Comparison of ENCODE assay signal across 9 cellular contexts in genomic region chr5:36377192-36377591, GRCh38.
"Had no signal": no experiment of that assay in that cellular context is flagged by ENCODE, and none has a peak within 500 bp of the region (broad histone marks: within the 10 kb centered on the region; RNA-seq: fewer than 3 reads in every experiment).

No MANE protein-coding gene starts in this region.

- H3K4me2 ChIP-seq: GM23338 had no signal

- FAIRE-seq: H1, H54, HTR-8/SVneo, K562 had no signal

- H3K27ac Mint-ChIP-seq: GM23338, H9 had no signal

- H2AFZ ChIP-seq: GM23338 had no signal

- H3K4me3 ChIP-seq: GM23338, K562 had no signal

- H3K4me3 Mint-ChIP-seq: GM23338, H9 had no signal

- H3K4me1 Mint-ChIP-seq: GM23338, H9 had no signal

- H3K9me3 Mint-ChIP-seq: GM23338, H9 had no signal

- DNase-seq: H9, HCEC 1CT, IMR-90, KG1 had no signal
